Comparison of ENCODE assay signal across 26 cellular contexts in genomic region chr2:106974891-106975290, GRCh38.
"Had no signal": no experiment of that assay in that cellular context is flagged by ENCODE, and none has a peak within 500 bp of the region (broad histone marks: within the 10 kb centered on the region; RNA-seq: fewer than 3 reads in every experiment).

No MANE protein-coding gene starts in this region.

- H3K27me3 Mint-ChIP-seq: stimulated activated memory B cell treated with anti-CD40 and anti-IgM and Interleukin-4, amounts not matched to agents 10 μg/mL and 1 μg/mL and 100 μg/mL, for 72 hours; stimulated activated naive CD8-positive, alpha-beta T cell treated with anti-CD3 and anti-CD28 coated beads, Interleukin-15, Interleukin-2, amounts not matched to agents 100 ng/mL and 50 ng/mL, for 24 hours had no signal

- ATAC-seq: stimulated activated effector memory CD8-positive, alpha-beta T cell treated with anti-CD3 and anti-CD28 coated beads, Interleukin-12 subunit alpha, Interleukin-12 subunit beta, amount 100 ng/mL, for 72 hours; stimulated activated memory B cell treated with anti-CD40 and anti-IgM and Interleukin-4, amounts not matched to agents 10 μg/mL and 1 μg/mL and 100 μg/mL, for 72 hours; stimulated activated naive B cell treated with anti-CD40 and anti-IgM and Interleukin-4, amounts not matched to agents 10 μg/mL and 1 μg/mL and 100 μg/mL, for 72 hours; stimulated activated naive CD8-positive, alpha-beta T cell treated with anti-CD3 and anti-CD28 coated beads, Interleukin-15, Interleukin-2, amounts not matched to agents 100 U/mL and 50 U/mL, for 24 hours; upper lobe of right lung had no signal

- H3K27ac Mint-ChIP-seq: stimulated activated effector memory CD8-positive, alpha-beta T cell treated with anti-CD3 and anti-CD28 coated beads, Interleukin-12 subunit alpha, Interleukin-12 subunit beta, amount 100 ng/mL, for 72 hours; stimulated activated memory B cell treated with anti-CD40 and anti-IgM and Interleukin-4, amounts not matched to agents 10 μg/mL and 1 μg/mL and 100 μg/mL, for 72 hours; stimulated activated naive B cell treated with anti-CD40 and anti-IgM and Interleukin-4, amounts not matched to agents 10 μg/mL and 1 μg/mL and 100 μg/mL, for 72 hours; stimulated activated naive CD8-positive, alpha-beta T cell treated with anti-CD3 and anti-CD28 coated beads, Interleukin-15, Interleukin-2, amounts not matched to agents 100 ng/mL and 50 ng/mL, for 24 hours; type B pancreatic cell had no signal

- H3K4me1 ChIP-seq: stomach, suprapubic skin, testis, thyroid gland, tibial nerve, upper lobe of left lung, upper lobe of right lung, uterus, vagina had no signal

- DNase-seq: stimulated activated CD4-positive, alpha-beta T cell treated with anti-CD3 and anti-CD28 coated beads, Interleukin-2, amount 100 ng/mL, for 48 hours; stimulated activated CD4-positive, alpha-beta T cell treated with anti-CD3 and anti-CD28 coated beads, Interleukin-4, amount 100 ng/mL, for 1 hour; stimulated activated CD4-positive, alpha-beta T cell treated with anti-CD3 and anti-CD28 coated beads, Interleukin-4, amount 100 ng/mL, for 24 hours; stimulated activated CD4-positive, alpha-beta T cell treated with anti-CD3 and anti-CD28 coated beads, Interleukin-4, amount 100 ng/mL, for 4 hours; stimulated activated CD8-positive, alpha-beta memory T cell treated with anti-CD3 and anti-CD28 coated beads, Interleukin-4, amount 100 ng/mL, for 48 hours; stimulated activated naive B cell treated with anti-CD40 and anti-IgM and Interleukin-4, amounts not matched to agents 10 μg/mL and 1 μg/mL and 100 μg/mL, for 72 hours; stimulated activated naive CD4-positive, alpha-beta T cell; stimulated activated naive CD4-positive, alpha-beta T cell treated with Interleukin-2 at 50 U/mL for 16 hours; stimulated activated naive CD8-positive, alpha-beta T cell treated with anti-CD3 and anti-CD28 coated beads, Interleukin-15, Interleukin-2, amounts not matched to agents 100 U/mL and 50 U/mL, for 24 hours; stomach; substantia nigra; testis; thyroid gland; tibial artery; transverse colon; upper lobe of left lung; upper lobe of right lung; uterus had no signal

- H3K27me3 ChIP-seq: stomach, suprapubic skin, testis, thyroid gland, tibial artery, tibial nerve, transverse colon, upper lobe of left lung, upper lobe of right lung, uterus, vagina had no signal

- H3K4me3 Mint-ChIP-seq: stimulated activated effector memory CD8-positive, alpha-beta T cell treated with anti-CD3 and anti-CD28 coated beads, Interleukin-12 subunit alpha, Interleukin-12 subunit beta, amount 100 ng/mL, for 72 hours; stimulated activated memory B cell treated with anti-CD40 and anti-IgM and Interleukin-4, amounts not matched to agents 10 μg/mL and 1 μg/mL and 100 μg/mL, for 72 hours; stimulated activated naive B cell treated with anti-CD40 and anti-IgM and Interleukin-4, amounts not matched to agents 10 μg/mL and 1 μg/mL and 100 μg/mL, for 72 hours; stimulated activated naive CD8-positive, alpha-beta T cell treated with anti-CD3 and anti-CD28 coated beads, Interleukin-15, Interleukin-2, amounts not matched to agents 100 ng/mL and 50 ng/mL, for 24 hours; type B pancreatic cell had no signal

- H3K9me3 ChIP-seq: stomach, suprapubic skin, testis, thoracic aorta, thyroid gland, tibial artery, tibial nerve, transverse colon, upper lobe of left lung, upper lobe of right lung, uterus, vagina had no signal

- H3K27ac ChIP-seq: stomach, suprapubic skin, testis, thoracic aorta, thyroid gland, tibial artery, tibial nerve, transverse colon, upper lobe of left lung, upper lobe of right lung, uterus, vagina had no signal

- H3K9me3 Mint-ChIP-seq: stimulated activated effector memory CD8-positive, alpha-beta T cell treated with anti-CD3 and anti-CD28 coated beads, Interleukin-12 subunit alpha, Interleukin-12 subunit beta, amount 100 ng/mL, for 72 hours; stimulated activated memory B cell treated with anti-CD40 and anti-IgM and Interleukin-4, amounts not matched to agents 10 μg/mL and 1 μg/mL and 100 μg/mL, for 72 hours; type B pancreatic cell had no signal

- H3K4me3 ChIP-seq: stomach, suprapubic skin, testis, thoracic aorta, thyroid gland, tibial artery, tibial nerve, transverse colon, upper lobe of left lung, upper lobe of right lung, uterus, vagina had no signal

- H3K36me3 ChIP-seq: stomach, suprapubic skin, thoracic aorta, thyroid gland, tibial artery, tibial nerve, transverse colon, upper lobe of left lung, upper lobe of right lung, uterus, vagina had no signal

- H3K4me1 Mint-ChIP-seq: stimulated activated effector memory CD8-positive, alpha-beta T cell treated with anti-CD3 and anti-CD28 coated beads, Interleukin-12 subunit alpha, Interleukin-12 subunit beta, amount 100 ng/mL, for 72 hours; stimulated activated memory B cell treated with anti-CD40 and anti-IgM and Interleukin-4, amounts not matched to agents 10 μg/mL and 1 μg/mL and 100 μg/mL, for 72 hours; stimulated activated naive B cell treated with anti-CD40 and anti-IgM and Interleukin-4, amounts not matched to agents 10 μg/mL and 1 μg/mL and 100 μg/mL, for 72 hours had no signal
